In the genomic region with DNA sequence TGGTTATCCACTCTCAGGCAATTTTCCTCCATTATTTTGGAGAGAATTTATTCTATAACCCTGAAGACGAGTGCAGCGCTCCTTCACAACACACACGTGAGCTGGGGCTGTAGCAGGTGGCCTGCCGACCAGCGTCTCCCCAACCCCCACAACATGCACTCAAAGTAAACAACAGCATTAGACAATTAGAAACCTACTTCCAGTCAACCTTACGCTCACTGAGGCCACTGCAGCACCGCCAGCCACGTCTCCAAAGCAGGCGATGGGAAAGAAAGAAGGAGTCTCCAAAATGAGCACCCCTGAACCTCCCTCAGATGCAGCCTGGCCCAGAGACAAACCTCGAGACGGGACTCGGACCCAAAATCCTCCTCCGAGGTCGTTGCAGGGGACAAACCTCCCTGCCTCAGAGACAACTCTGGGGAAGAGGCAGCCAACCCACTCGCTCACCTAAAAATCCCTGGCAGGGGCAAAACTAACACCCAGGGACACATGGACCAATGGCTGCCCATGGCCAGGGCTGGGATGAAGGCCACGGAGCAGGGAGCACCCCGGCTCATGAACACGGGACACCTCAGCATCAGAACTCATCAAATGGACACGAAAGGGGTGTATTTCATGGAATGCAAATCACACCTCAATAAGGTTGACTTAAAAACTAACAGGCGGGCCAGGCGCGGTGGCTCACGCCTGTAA, we compare ENCODE assay signal across 1 cellular context.
TF ChIP-seq lines count a peak whose summit lies in the region.

No MANE protein-coding gene starts in this region.

TF ChIP-seq in neural cell, 6 proteins besides CTCF, POLR2A, EP300 and RAD21 (continued from another document):
- TF ChIP-seq, protein P1, sequence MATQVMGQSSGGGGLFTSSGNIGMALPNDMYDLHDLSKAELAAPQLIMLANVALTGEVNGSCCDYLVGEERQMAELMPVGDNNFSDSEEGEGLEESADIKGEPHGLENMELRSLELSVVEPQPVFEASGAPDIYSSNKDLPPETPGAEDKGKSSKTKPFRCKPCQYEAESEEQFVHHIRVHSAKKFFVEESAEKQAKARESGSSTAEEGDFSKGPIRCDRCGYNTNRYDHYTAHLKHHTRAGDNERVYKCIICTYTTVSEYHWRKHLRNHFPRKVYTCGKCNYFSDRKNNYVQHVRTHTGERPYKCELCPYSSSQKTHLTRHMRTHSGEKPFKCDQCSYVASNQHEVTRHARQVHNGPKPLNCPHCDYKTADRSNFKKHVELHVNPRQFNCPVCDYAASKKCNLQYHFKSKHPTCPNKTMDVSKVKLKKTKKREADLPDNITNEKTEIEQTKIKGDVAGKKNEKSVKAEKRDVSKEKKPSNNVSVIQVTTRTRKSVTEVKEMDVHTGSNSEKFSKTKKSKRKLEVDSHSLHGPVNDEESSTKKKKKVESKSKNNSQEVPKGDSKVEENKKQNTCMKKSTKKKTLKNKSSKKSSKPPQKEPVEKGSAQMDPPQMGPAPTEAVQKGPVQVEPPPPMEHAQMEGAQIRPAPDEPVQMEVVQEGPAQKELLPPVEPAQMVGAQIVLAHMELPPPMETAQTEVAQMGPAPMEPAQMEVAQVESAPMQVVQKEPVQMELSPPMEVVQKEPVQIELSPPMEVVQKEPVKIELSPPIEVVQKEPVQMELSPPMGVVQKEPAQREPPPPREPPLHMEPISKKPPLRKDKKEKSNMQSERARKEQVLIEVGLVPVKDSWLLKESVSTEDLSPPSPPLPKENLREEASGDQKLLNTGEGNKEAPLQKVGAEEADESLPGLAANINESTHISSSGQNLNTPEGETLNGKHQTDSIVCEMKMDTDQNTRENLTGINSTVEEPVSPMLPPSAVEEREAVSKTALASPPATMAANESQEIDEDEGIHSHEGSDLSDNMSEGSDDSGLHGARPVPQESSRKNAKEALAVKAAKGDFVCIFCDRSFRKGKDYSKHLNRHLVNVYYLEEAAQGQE (IDR thresholded peaks at IDR 0.05; ENCODE audit: borderline replicate concordance), result no peak
- TF ChIP-seq MXI1 (conservative IDR thresholded peaks at IDR 0.05; ENCODE audit: poor library complexity, severe bottlenecking), result no peak
- no peak for TF ChIP-seq EZH2 (IDR thresholded peaks at IDR 0.05; ENCODE audit: borderline replicate concordance, insufficient read depth, low read length, poor library complexity, severe bottlenecking)
- no peak for TF ChIP-seq TAF1 (IDR thresholded peaks at IDR 0.05; ENCODE audit: low read depth)
- no peak for TF ChIP-seq POLR2AphosphoS5 (IDR thresholded peaks at IDR 0.05)
TF ChIP-seq in neural cell: peak in this region for 0.
